In the genomic region with DNA sequence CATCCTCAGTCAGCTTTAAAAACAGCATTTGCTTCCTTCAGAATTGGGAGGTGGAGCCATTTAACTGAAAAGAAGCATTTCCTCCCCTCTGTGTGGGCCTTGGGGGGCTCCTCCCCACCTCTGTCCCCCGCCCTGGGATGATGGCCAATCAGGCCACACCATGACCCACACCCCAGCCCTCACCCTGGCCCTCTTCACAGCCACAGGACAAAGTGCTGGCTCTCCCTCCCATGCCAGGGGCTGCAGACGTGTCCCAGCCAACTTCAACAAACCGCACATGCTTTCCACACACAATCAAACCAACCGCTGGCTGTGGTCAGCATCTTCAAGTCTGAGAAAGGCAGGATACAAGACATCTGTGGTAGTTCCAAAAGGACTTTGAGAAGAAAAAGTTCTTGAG, we compare ENCODE assay signal across 26 cellular contexts. TPM values are rescaled to one million over a fixed set of nuclear protein-coding genes. Genes with fewer than 3 reads are reported as not detected.
DNase-seq lines count a peak whose midpoint lies in the region; ATAC-seq and TF ChIP-seq lines count a peak whose summit lies in the region.
"Had no signal": no experiment of that assay in that cellular context is flagged by ENCODE, and none has a peak within 500 bp of the region (broad histone marks: within the 10 kb centered on the region; RNA-seq: fewer than 3 reads in every experiment).

No MANE protein-coding gene starts in this region.

- H2AFZ ChIP-seq in GM23338 (peak overlapping the region; percentile 63; the same call in 1 of the 2 replicates), neural progenitor cell (replicated peaks) (peak overlapping the region; percentile 34)

- no peaks in the 10 kb centered on the region for H3K36me3 Mint-ChIP-seq in GM23338 (ENCODE audit: low read depth)
- no peaks in the 10 kb centered on the region for H3K36me3 Mint-ChIP-seq in neural progenitor cell
- H3K36me3 Mint-ChIP-seq: CD8-positive, alpha-beta T cell had no signal

- H3K27me3 ChIP-seq in BLaER1 (no peaks in the 10 kb centered on the region), GM23338 (ENCODE audit: insufficient read depth) (no peaks in the 10 kb centered on the region), neural progenitor cell (no peaks in the 10 kb centered on the region)
- H3K27me3 ChIP-seq: SJSA1 had no signal

- peak overlapping the region; percentile 73 for H3K27ac ChIP-seq in BLaER1
- no peak overlapping the region for H3K27ac ChIP-seq in GM23338 (ENCODE audit: low read depth)
- no peak overlapping the region for H3K27ac ChIP-seq in neural progenitor cell
- H3K27ac ChIP-seq: C4-2B, HL-60, SJSA1 had no signal

- H3K9ac ChIP-seq in BLaER1, result 0 out of 2 replicates have a peak overlapping the region, but pooled peaks have one; percentile 3
- H3K9ac ChIP-seq in neural progenitor cell, result no peak overlapping the region

- H3K4me1 ChIP-seq in BLaER1 (peaks cover 47% of the 10 kb centered on the region), GM23338 (ENCODE audit: insufficient read depth) (no peaks in the 10 kb centered on the region), neural progenitor cell (no peaks in the 10 kb centered on the region)

- H3F3A ChIP-seq in GM23338 (replicated peaks; ENCODE audit: low read depth) (peaks cover 10% of the 10 kb centered on the region), neural progenitor cell (ENCODE audit: low read depth) (no peaks in the 10 kb centered on the region)

- no peaks in the 10 kb centered on the region for H3K79me2 ChIP-seq in GM23338 (replicated peaks; ENCODE audit: insufficient read depth)
- H3K79me2 ChIP-seq in neural progenitor cell (ENCODE audit: low read depth), result no peaks in the 10 kb centered on the region

- H3K27me3 Mint-ChIP-seq in GM23338 (ENCODE audit: insufficient read depth, low read depth, poor library complexity) (peaks cover 5% of the 10 kb centered on the region), neural progenitor cell (ENCODE audit: insufficient read depth, low read depth) (no peaks in the 10 kb centered on the region)

- H4K20me1 ChIP-seq in BLaER1 (no peaks in the 10 kb centered on the region), GM23338 (replicated peaks; ENCODE audit: insufficient read depth) (no peaks in the 10 kb centered on the region), neural progenitor cell (ENCODE audit: low read depth) (no peaks in the 10 kb centered on the region)

- peak overlapping the region; percentile 20; the same call in 1 of the 2 replicates for H3K4me3 ChIP-seq in BLaER1
- no peak overlapping the region for H3K4me3 ChIP-seq in GM23338
- H3K4me3 ChIP-seq in neural progenitor cell, result no peak overlapping the region
- H3K4me3 ChIP-seq: SJSA1 had no signal

- no peak overlapping the region for H3K4me3 Mint-ChIP-seq in GM23338
- no peak overlapping the region for H3K4me3 Mint-ChIP-seq in neural progenitor cell
- H3K4me3 Mint-ChIP-seq: CD8-positive, alpha-beta T cell had no signal

- H3K4me2 ChIP-seq in BLaER1, result peak overlapping the region; percentile 89
- no peak overlapping the region for H3K4me2 ChIP-seq in GM23338
- H3K4me2 ChIP-seq in neural progenitor cell, result no peak overlapping the region

- in situ Hi-C loops in KBM-7 (cut with MboI; ENCODE audit: low pct_unique_long_range_greater_than_20kb, low sequenced_read_pairs), result no loop called here

- no peak for TF ChIP-seq CTCF in GM23338 (conservative IDR thresholded peaks at IDR 0.05; ENCODE audit: low read depth in 2 of 2)
- no peak for TF ChIP-seq CTCF in neural progenitor cell (IDR thresholded peaks at IDR 0.05)

- no peaks in the 10 kb centered on the region for H3K36me3 ChIP-seq in BLaER1
- no peaks in the 10 kb centered on the region for H3K36me3 ChIP-seq in GM23338 (ENCODE audit: insufficient read depth)
- no peaks in the 10 kb centered on the region for H3K36me3 ChIP-seq in neural progenitor cell
- H3K36me3 ChIP-seq: SJSA1 had no signal

- H3K9me3 ChIP-seq in BLaER1, result no peaks in the 10 kb centered on the region; the same call in 1 of the 2 replicates
- no peaks in the 10 kb centered on the region for H3K9me3 ChIP-seq in neural progenitor cell (ENCODE audit: low read depth)
- H3K9me3 ChIP-seq: SJSA1 had no signal

- H3K27ac Mint-ChIP-seq in GM23338 (no peak overlapping the region), neural progenitor cell (peak overlapping the region; percentile 86)
- H3K27ac Mint-ChIP-seq: CD8-positive, alpha-beta T cell had no signal

- peaks cover 5% of the 10 kb centered on the region; the same call in 1 of the 2 replicates for H3K9me2 ChIP-seq in GM23338 (ENCODE audit: insufficient read depth)

- DNase-seq in GM23338 (ENCODE audit: low spot score), result no peak
- peak; percentile 45 for DNase-seq in left kidney (ENCODE audit: low read depth, low spot score)
- DNase-seq in neural progenitor cell (ENCODE audit: low spot score), result no peak
- no peak for DNase-seq in KBM-7
- DNase-seq in NCI-H69 (lab: John Stamatoyannopoulos, UW), result no peak
- no peak for DNase-seq in DMS53 treated with DMSO at 0.1 percent for 48 hours (lab: John Stamatoyannopoulos, UW; ENCODE audit: unreplicated experiment)
- DNase-seq: Caco-2; CD8-positive, alpha-beta T cell; DMS79 treated with DMSO at 0.1 percent for 48 hours; Kasumi-1; MV-4-11; NCI-H1105; NCI-H1436 treated with DMSO at 0.1 percent for 48 hours; NCI-H187 treated with DMSO at 0.1 percent for 48 hours; NCI-H2171 treated with DMSO at 0.1 percent for 48 hours; NCI-H524; NCI-H774; NK-92 treated with Interleukin-12 subunit alpha and Interleukin-12 subunit beta, amount 100 ng/mL, for 24 hours; PC-3 had no signal

- H3K9me3 Mint-ChIP-seq in GM23338 (peaks cover 3% of the 10 kb centered on the region; the same call in 1 of the 3 replicates), neural progenitor cell (peaks cover 2% of the 10 kb centered on the region)
- H3K9me3 Mint-ChIP-seq: CD8-positive, alpha-beta T cell had no signal

- H3K4me1 Mint-ChIP-seq in GM23338 (peaks cover 3% of the 10 kb centered on the region; the same call in 1 of the 3 replicates), neural progenitor cell (peaks cover 10% of the 10 kb centered on the region)

- no peak for ATAC-seq in GM23338
- ATAC-seq: CD8-positive, alpha-beta T cell; PC-3; Right ventricle myocardium inferior had no signal

TF ChIP-seq in GM23338, 12 proteins besides CTCF, POLR2A, EP300 and RAD21 (continues in another document):
- no peak for TF ChIP-seq CREB1 (CRISPR knock-in tag; IDR thresholded peaks at IDR 0.05; ENCODE audit: low read depth)
- TF ChIP-seq POLR2AphosphoS5 (IDR thresholded peaks at IDR 0.05; ENCODE audit: low read depth), result no peak
- no peak for TF ChIP-seq JUNB (IDR thresholded peaks at IDR 0.05; ENCODE audit: unreplicated experiment)
- no peak for TF ChIP-seq ZNF331 (CRISPR knock-in tag; IDR thresholded peaks at IDR 0.05; ENCODE audit: low read depth)
- no peak for TF ChIP-seq EZH2 (IDR thresholded peaks at IDR 0.05; ENCODE audit: low read depth, unreplicated experiment)
- TF ChIP-seq EZH2phosphoT487 (IDR thresholded peaks at IDR 0.05; ENCODE audit: unreplicated experiment), result no peak
- TF ChIP-seq, protein P1, sequence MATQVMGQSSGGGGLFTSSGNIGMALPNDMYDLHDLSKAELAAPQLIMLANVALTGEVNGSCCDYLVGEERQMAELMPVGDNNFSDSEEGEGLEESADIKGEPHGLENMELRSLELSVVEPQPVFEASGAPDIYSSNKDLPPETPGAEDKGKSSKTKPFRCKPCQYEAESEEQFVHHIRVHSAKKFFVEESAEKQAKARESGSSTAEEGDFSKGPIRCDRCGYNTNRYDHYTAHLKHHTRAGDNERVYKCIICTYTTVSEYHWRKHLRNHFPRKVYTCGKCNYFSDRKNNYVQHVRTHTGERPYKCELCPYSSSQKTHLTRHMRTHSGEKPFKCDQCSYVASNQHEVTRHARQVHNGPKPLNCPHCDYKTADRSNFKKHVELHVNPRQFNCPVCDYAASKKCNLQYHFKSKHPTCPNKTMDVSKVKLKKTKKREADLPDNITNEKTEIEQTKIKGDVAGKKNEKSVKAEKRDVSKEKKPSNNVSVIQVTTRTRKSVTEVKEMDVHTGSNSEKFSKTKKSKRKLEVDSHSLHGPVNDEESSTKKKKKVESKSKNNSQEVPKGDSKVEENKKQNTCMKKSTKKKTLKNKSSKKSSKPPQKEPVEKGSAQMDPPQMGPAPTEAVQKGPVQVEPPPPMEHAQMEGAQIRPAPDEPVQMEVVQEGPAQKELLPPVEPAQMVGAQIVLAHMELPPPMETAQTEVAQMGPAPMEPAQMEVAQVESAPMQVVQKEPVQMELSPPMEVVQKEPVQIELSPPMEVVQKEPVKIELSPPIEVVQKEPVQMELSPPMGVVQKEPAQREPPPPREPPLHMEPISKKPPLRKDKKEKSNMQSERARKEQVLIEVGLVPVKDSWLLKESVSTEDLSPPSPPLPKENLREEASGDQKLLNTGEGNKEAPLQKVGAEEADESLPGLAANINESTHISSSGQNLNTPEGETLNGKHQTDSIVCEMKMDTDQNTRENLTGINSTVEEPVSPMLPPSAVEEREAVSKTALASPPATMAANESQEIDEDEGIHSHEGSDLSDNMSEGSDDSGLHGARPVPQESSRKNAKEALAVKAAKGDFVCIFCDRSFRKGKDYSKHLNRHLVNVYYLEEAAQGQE (IDR thresholded peaks at IDR 0.05; ENCODE audit: unreplicated experiment), result no peak

RNA-seq across cellular contexts. Expression of a gene that starts 11.9 kb away (rescaled TPM):
- not detected in 2 replicates for total RNA-seq in GM23338 (2014; rRNA removed; shearing (Covaris generic))
- 0.14 TPM in 1 of 2 replicates, not detected in the other for polyA plus RNA-seq in GM23338 (2016; fragmentation: Nextera tagmentation; extraction: Ambion mirVana)
- not detected in 2 replicates for total RNA-seq in neural progenitor cell (ENCODE audit: low replicate concordance)
- total RNA-seq: Caco-2; CD8-positive, alpha-beta T cell; M059J; PC-3; Right ventricle myocardium inferior; SJSA1 had no signal
- polyA plus RNA-seq: AG04450 had no signal

RNA-seq across cellular contexts. Expression of a gene that starts 45.7 kb away (rescaled TPM):
- total RNA-seq in GM23338 (2014; rRNA removed; shearing (Covaris generic)), result 0.28 TPM in 1 of 2 replicates, not detected in the other
- polyA plus RNA-seq in GM23338 (2016; fragmentation: Nextera tagmentation; extraction: Ambion mirVana), result 0.18 and 0.47 TPM in 2 replicates
- 0.28 TPM in 1 of 2 replicates, not detected in the other for total RNA-seq in neural progenitor cell (ENCODE audit: low replicate concordance)
- total RNA-seq: CD8-positive, alpha-beta T cell; M059J; PC-3; Right ventricle myocardium inferior; SJSA1 had no signal
- polyA plus RNA-seq: AG04450 had no signal
